ENCODE assay signal across 1 cellular context in the genomic region with DNA sequence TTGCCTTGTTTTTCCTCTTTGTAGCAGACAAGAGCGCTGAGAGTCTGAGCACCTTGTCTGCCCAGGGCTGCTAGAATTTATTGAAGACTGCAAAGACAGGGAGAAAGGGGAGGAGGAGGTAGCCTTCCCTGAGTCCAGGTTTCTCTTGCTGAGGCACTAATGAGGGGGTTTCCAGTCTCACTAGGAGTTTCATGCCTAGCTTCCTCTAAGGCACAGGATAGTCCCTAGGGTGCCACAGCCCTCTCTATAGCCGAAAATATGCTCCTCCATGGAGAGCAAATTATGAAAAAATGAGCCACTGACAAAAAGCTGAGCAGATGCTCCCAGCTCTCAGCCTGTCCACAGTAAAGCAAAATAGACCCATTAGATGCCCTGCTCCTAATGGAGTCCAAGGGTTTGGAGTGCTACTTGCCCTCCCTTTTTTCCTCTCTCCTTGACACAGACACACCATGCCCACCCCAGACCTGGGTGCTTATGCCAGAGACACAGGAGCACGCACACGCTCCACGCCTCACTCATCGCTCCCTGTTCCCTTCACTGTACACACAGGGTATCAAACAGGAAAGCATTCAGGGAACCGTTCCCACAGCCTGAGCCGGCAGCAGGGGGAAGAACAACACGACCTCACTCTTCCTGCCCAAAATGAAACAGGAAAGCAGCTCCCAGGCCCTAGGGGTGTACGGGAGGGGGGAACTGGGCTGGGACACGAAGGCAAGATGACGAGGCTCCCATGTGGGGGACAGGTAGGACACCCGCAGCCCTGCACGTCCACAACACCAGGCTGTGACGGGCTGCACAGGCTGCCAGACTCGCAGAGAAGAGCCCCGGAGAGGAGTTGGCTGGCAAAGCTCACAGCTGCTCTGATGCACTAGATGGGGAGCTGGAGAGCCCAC.
TF ChIP-seq lines count a peak whose summit lies in the region.

No MANE protein-coding gene starts in this region.

TF ChIP-seq in K562, 482 proteins besides CTCF, POLR2A, EP300 and RAD21:
- TF ChIP-seq, protein P1, sequence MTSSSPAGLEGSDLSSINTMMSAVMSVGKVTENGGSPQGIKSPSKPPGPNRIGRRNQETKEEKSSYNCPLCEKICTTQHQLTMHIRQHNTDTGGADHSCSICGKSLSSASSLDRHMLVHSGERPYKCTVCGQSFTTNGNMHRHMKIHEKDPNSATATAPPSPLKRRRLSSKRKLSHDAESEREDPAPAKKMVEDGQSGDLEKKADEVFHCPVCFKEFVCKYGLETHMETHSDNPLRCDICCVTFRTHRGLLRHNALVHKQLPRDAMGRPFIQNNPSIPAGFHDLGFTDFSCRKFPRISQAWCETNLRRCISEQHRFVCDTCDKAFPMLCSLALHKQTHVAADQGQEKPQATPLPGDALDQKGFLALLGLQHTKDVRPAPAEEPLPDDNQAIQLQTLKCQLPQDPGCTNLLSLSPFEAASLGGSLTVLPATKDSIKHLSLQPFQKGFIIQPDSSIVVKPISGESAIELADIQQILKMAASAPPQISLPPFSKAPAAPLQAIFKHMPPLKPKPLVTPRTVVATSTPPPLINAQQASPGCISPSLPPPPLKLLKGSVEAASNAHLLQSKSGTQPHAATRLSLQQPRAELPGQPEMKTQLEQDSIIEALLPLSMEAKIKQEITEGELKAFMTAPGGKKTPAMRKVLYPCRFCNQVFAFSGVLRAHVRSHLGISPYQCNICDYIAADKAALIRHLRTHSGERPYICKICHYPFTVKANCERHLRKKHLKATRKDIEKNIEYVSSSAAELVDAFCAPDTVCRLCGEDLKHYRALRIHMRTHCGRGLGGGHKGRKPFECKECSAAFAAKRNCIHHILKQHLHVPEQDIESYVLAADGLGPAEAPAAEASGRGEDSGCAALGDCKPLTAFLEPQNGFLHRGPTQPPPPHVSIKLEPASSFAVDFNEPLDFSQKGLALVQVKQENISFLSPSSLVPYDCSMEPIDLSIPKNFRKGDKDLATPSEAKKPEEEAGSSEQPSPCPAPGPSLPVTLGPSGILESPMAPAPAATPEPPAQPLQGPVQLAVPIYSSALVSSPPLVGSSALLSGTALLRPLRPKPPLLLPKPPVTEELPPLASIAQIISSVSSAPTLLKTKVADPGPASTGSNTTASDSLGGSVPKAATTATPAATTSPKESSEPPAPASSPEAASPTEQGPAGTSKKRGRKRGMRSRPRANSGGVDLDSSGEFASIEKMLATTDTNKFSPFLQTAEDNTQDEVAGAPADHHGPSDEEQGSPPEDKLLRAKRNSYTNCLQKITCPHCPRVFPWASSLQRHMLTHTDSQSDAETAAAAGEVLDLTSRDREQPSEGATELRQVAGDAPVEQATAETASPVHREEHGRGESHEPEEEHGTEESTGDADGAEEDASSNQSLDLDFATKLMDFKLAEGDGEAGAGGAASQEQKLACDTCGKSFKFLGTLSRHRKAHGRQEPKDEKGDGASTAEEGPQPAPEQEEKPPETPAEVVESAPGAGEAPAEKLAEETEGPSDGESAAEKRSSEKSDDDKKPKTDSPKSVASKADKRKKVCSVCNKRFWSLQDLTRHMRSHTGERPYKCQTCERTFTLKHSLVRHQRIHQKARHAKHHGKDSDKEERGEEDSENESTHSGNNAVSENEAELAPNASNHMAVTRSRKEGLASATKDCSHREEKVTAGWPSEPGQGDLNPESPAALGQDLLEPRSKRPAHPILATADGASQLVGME (CRISPR knock-in tag; IDR thresholded peaks at IDR 0.05): no peak
- TF ChIP-seq, protein P2, sequence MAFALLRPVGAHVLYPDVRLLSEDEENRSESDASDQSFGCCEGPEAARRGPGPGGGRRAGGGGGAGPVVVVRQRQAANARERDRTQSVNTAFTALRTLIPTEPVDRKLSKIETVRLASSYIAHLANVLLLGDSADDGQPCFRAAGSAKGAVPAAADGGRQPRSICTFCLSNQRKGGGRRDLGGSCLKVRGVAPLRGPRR (CRISPR knock-in tag; IDR thresholded peaks at IDR 0.05): no peak
- TF ChIP-seq, protein P3, sequence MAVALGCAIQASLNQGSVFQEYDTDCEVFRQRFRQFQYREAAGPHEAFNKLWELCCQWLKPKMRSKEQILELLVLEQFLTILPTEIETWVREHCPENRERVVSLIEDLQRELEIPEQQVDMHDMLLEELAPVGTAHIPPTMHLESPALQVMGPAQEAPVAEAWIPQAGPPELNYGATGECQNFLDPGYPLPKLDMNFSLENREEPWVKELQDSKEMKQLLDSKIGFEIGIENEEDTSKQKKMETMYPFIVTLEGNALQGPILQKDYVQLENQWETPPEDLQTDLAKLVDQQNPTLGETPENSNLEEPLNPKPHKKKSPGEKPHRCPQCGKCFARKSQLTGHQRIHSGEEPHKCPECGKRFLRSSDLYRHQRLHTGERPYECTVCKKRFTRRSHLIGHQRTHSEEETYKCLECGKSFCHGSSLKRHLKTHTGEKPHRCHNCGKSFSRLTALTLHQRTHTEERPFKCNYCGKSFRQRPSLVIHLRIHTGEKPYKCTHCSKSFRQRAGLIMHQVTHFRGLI (CRISPR knock-in tag; IDR thresholded peaks at IDR 0.05): no peak
- no peak for TF ChIP-seq SRSF7 (optimal IDR thresholded peaks at IDR 0.05; ENCODE audit: low read depth, low read length)
- TF ChIP-seq, protein P4, sequence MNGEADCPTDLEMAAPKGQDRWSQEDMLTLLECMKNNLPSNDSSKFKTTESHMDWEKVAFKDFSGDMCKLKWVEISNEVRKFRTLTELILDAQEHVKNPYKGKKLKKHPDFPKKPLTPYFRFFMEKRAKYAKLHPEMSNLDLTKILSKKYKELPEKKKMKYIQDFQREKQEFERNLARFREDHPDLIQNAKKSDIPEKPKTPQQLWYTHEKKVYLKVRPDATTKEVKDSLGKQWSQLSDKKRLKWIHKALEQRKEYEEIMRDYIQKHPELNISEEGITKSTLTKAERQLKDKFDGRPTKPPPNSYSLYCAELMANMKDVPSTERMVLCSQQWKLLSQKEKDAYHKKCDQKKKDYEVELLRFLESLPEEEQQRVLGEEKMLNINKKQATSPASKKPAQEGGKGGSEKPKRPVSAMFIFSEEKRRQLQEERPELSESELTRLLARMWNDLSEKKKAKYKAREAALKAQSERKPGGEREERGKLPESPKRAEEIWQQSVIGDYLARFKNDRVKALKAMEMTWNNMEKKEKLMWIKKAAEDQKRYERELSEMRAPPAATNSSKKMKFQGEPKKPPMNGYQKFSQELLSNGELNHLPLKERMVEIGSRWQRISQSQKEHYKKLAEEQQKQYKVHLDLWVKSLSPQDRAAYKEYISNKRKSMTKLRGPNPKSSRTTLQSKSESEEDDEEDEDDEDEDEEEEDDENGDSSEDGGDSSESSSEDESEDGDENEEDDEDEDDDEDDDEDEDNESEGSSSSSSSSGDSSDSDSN (IDR thresholded peaks at IDR 0.05; ENCODE audit: borderline replicate concordance in 1 of 2, low read depth in 2 of 2, low read length in 2 of 2): no peak
- no peak for TF ChIP-seq MECOM (CRISPR knock-in tag; IDR thresholded peaks at IDR 0.05)
- TF ChIP-seq, protein P5, sequence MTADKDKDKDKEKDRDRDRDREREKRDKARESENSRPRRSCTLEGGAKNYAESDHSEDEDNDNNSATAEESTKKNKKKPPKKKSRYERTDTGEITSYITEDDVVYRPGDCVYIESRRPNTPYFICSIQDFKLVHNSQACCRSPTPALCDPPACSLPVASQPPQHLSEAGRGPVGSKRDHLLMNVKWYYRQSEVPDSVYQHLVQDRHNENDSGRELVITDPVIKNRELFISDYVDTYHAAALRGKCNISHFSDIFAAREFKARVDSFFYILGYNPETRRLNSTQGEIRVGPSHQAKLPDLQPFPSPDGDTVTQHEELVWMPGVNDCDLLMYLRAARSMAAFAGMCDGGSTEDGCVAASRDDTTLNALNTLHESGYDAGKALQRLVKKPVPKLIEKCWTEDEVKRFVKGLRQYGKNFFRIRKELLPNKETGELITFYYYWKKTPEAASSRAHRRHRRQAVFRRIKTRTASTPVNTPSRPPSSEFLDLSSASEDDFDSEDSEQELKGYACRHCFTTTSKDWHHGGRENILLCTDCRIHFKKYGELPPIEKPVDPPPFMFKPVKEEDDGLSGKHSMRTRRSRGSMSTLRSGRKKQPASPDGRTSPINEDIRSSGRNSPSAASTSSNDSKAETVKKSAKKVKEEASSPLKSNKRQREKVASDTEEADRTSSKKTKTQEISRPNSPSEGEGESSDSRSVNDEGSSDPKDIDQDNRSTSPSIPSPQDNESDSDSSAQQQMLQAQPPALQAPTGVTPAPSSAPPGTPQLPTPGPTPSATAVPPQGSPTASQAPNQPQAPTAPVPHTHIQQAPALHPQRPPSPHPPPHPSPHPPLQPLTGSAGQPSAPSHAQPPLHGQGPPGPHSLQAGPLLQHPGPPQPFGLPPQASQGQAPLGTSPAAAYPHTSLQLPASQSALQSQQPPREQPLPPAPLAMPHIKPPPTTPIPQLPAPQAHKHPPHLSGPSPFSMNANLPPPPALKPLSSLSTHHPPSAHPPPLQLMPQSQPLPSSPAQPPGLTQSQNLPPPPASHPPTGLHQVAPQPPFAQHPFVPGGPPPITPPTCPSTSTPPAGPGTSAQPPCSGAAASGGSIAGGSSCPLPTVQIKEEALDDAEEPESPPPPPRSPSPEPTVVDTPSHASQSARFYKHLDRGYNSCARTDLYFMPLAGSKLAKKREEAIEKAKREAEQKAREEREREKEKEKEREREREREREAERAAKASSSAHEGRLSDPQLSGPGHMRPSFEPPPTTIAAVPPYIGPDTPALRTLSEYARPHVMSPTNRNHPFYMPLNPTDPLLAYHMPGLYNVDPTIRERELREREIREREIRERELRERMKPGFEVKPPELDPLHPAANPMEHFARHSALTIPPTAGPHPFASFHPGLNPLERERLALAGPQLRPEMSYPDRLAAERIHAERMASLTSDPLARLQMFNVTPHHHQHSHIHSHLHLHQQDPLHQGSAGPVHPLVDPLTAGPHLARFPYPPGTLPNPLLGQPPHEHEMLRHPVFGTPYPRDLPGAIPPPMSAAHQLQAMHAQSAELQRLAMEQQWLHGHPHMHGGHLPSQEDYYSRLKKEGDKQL (CRISPR knock-in tag; IDR thresholded peaks at IDR 0.05; ENCODE audit: borderline replicate concordance): no peak
- TF ChIP-seq ASH1L (IDR thresholded peaks at IDR 0.05; ENCODE audit: borderline replicate concordance, low read depth, partially characterized antibody): no peak
